ENCODE assay signal across 8 cellular contexts in the genomic region with DNA sequence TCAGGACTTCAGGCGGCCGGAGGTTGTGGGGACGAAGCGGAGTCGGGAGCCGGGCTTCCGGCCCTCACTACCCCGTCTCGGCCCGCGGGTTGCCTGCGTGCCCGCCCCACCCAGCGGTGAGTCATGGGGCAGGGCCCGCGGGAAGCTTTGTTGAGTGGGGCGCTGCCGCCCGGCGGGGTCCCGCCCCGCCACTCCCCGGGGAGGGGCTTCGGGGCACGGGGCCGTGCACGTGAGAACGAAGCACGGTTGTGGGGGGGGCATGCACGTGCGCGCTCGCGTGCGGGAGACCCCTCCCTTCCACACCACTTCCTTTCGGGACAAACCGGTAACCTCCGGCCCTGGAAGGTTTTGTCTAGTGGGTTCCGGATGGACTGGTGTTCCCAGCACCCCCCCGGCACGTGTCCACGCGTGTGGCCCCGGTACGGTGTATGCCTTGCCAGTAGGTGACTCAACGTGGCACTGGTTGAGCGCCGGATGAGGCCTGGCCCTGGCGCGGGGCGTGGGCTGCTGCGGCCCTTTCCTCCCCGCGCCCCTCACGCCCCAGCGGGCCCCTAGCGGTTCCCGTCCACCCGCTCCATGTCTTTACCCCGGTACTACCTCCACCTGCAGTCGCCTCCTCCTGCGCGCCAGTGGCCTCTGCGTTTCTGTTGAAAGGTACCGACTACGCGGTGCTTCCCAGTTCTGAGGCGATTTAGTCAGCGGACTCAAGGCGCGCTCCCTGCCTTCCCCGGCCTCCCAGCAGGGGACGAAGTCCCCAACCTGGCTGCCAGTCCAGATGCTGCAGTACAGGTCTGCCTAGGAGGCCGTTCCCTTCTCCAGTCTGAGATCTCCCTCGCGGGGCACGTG. TPM values are rescaled to one million over a fixed set of nuclear protein-coding genes. Genes with fewer than 3 reads are reported as not detected.
A peak's percentile ranks its signal among the peaks of the same experiment; 100 is the strongest.
DNase-seq lines count a peak whose midpoint lies in the region; ATAC-seq and TF ChIP-seq lines count a peak whose summit lies in the region.

No MANE protein-coding gene starts in this region.

- no peaks in the 10 kb centered on the region for H3K27me3 ChIP-seq in RWPE2 (ENCODE audit: insufficient read depth, poor library complexity, severe bottlenecking)

- H3K4me1 Mint-ChIP-seq in type B pancreatic cell (ENCODE audit: unreplicated experiment) = peaks cover 35% of the 10 kb centered on the region

- peak overlapping the region; percentile 53 for H3K4me3 ChIP-seq in RWPE2 (ENCODE audit: severe bottlenecking)

- peak; percentile 75 for ATAC-seq in GM19035 (IDR thresholded peaks at IDR 0.05; ENCODE audit: unreplicated experiment)
- ATAC-seq in HG03175 (IDR thresholded peaks at IDR 0.05; ENCODE audit: unreplicated experiment) = peak; percentile 76
- ATAC-seq in RWPE2 (ENCODE audit: low read depth) = peak; percentile 28

- peak overlapping the region; percentile 93 for H3K4me3 Mint-ChIP-seq in type B pancreatic cell

- H3K9me3 Mint-ChIP-seq in type B pancreatic cell = no peaks in the 10 kb centered on the region

- H3K27ac Mint-ChIP-seq in type B pancreatic cell = peak overlapping the region; percentile 99

- no peak for TF ChIP-seq CTCF in RWPE2 (IDR thresholded peaks at IDR 0.05; ENCODE audit: poor library complexity, severe bottlenecking)
- TF ChIP-seq CTCF in type B pancreatic cell (conservative IDR thresholded peaks at IDR 0.05) = peak; percentile 37

- H3K36me3 ChIP-seq in RWPE2 (ENCODE audit: low read depth) = no peaks in the 10 kb centered on the region

- peaks cover 4% of the 10 kb centered on the region for H3K27me3 Mint-ChIP-seq in type B pancreatic cell

- intact Hi-C loops in head of caudate nucleus (cut with DNase I) = no loop called here
- intact Hi-C loops in posterior vena cava (cut with DNase I) = loop anchor here (10.0 kb wide), 2 partner anchors 113 to 123 kb away; partner anchors contain the start of genes GLUD1 (in 1 of the 2) and SHLD2 (in 1 of the 2)

- H3K9me3 ChIP-seq in RWPE2 (ENCODE audit: severe bottlenecking) = no peaks in the 10 kb centered on the region

- peak; percentile 96 for DNase-seq in AG20443 (ENCODE audit: low spot score)
- DNase-seq in RWPE2 (ENCODE audit: low spot score) = peak; percentile 89
- peak; percentile 86 for DNase-seq in activated naive CD4-positive, alpha-beta T cell treated with anti-CD3 and anti-CD28 coated beads, Interleukin-2, amount 50 U/mL, for 16 hours
- DNase-seq in head of caudate nucleus = peak in 39 of 42 donors; percentile 44 to 82 (median 66)
- DNase-seq in posterior vena cava (ENCODE audit: low spot score) = peak; percentile 98
- no peak for DNase-seq in type B pancreatic cell (ENCODE audit: extremely low spot score, unreplicated experiment)

- H3K4me1 ChIP-seq in RWPE2 (ENCODE audit: insufficient read depth, poor library complexity, severe bottlenecking) = peaks cover 30% of the 10 kb centered on the region

- peaks cover 4% of the 10 kb centered on the region for H3K36me3 Mint-ChIP-seq in type B pancreatic cell

- peak overlapping the region; percentile 92 for H3K27ac ChIP-seq in RWPE2 (ENCODE audit: poor library complexity, severe bottlenecking)

RNA-seq across cellular contexts. Expression of gene ADIRF, which starts 3.1 kb away (rescaled TPM):
- total RNA-seq in posterior vena cava = 100 to 1,000 TPM; 188 to 212 TPM
- total RNA-seq in type B pancreatic cell (ENCODE audit: low replicate concordance) = 1.5 TPM in 1 of 2 replicates, not detected in the other

RNA-seq across cellular contexts. Expression of gene SNCG, which starts 13.0 kb away (rescaled TPM):
- total RNA-seq in posterior vena cava (10 to 100 TPM; 55.9 to 61.1 TPM), type B pancreatic cell (ENCODE audit: low replicate concordance) (60.4 and 77.6 TPM in 2 replicates)

RNA-seq across cellular contexts. Expression of gene MMRN2, which starts 14.0 kb away (rescaled TPM):
- total RNA-seq in posterior vena cava (10 to 100 TPM; 46.6 to 57.0 TPM), type B pancreatic cell (ENCODE audit: low replicate concordance) (4.0 and 5.5 TPM in 2 replicates)

RNA-seq across cellular contexts. Expression of gene FAM25A, which starts 48.7 kb away (rescaled TPM):
- total RNA-seq in posterior vena cava (not detected), type B pancreatic cell (ENCODE audit: low replicate concordance) (not detected in 2 replicates)

Comparison
In these comparisons a context has a peak if more than half of its experiments do, and no peak if none do; other contexts are left out.
1. RNA of gene ADIRF, which starts 3.1 kb away (total RNA-seq): 188 to 212 TPM in posterior vena cava; 1.5 TPM in type B pancreatic cell; every median in the first group is over 10 times any median in the second.
2. Peak in every context shown above with its lines, with median percentiles within 50 percentile points of each other: ATAC-seq.